Comparison of ENCODE assay signal across 1 cellular context in genomic region chr4:127604949-127605709, GRCh38.
TF ChIP-seq lines count a peak whose summit lies in the region.

No MANE protein-coding gene starts in this region.

TF ChIP-seq in K562, 482 proteins besides CTCF, POLR2A, EP300 and RAD21 (continued from another document):
- TF ChIP-seq, protein P1, sequence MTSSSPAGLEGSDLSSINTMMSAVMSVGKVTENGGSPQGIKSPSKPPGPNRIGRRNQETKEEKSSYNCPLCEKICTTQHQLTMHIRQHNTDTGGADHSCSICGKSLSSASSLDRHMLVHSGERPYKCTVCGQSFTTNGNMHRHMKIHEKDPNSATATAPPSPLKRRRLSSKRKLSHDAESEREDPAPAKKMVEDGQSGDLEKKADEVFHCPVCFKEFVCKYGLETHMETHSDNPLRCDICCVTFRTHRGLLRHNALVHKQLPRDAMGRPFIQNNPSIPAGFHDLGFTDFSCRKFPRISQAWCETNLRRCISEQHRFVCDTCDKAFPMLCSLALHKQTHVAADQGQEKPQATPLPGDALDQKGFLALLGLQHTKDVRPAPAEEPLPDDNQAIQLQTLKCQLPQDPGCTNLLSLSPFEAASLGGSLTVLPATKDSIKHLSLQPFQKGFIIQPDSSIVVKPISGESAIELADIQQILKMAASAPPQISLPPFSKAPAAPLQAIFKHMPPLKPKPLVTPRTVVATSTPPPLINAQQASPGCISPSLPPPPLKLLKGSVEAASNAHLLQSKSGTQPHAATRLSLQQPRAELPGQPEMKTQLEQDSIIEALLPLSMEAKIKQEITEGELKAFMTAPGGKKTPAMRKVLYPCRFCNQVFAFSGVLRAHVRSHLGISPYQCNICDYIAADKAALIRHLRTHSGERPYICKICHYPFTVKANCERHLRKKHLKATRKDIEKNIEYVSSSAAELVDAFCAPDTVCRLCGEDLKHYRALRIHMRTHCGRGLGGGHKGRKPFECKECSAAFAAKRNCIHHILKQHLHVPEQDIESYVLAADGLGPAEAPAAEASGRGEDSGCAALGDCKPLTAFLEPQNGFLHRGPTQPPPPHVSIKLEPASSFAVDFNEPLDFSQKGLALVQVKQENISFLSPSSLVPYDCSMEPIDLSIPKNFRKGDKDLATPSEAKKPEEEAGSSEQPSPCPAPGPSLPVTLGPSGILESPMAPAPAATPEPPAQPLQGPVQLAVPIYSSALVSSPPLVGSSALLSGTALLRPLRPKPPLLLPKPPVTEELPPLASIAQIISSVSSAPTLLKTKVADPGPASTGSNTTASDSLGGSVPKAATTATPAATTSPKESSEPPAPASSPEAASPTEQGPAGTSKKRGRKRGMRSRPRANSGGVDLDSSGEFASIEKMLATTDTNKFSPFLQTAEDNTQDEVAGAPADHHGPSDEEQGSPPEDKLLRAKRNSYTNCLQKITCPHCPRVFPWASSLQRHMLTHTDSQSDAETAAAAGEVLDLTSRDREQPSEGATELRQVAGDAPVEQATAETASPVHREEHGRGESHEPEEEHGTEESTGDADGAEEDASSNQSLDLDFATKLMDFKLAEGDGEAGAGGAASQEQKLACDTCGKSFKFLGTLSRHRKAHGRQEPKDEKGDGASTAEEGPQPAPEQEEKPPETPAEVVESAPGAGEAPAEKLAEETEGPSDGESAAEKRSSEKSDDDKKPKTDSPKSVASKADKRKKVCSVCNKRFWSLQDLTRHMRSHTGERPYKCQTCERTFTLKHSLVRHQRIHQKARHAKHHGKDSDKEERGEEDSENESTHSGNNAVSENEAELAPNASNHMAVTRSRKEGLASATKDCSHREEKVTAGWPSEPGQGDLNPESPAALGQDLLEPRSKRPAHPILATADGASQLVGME (CRISPR knock-in tag; IDR thresholded peaks at IDR 0.05): no peak
- TF ChIP-seq ZNF551 (CRISPR knock-in tag; IDR thresholded peaks at IDR 0.05) (no peak), SPI1 (IDR thresholded peaks at IDR 0.05; ENCODE audit: borderline replicate concordance, low read depth, low read length) (no peak), GTF2E2 (tag; IDR thresholded peaks at IDR 0.05) (no peak), TCF7 (IDR thresholded peaks at IDR 0.05; ENCODE audit: borderline replicate concordance) (no peak), RAD51 (IDR thresholded peaks at IDR 0.05; ENCODE audit: borderline replicate concordance, low read depth) (no peak), COPS2 (conservative IDR thresholded peaks at IDR 0.05) (no peak), SMAD1 (IDR thresholded peaks at IDR 0.05; ENCODE audit: low read depth, low read length, partially characterized antibody) (no peak), PBX2 (CRISPR knock-in tag; IDR thresholded peaks at IDR 0.05; ENCODE audit: low read depth) (no peak), PBX2 (tag; conservative IDR thresholded peaks at IDR 0.05; ENCODE audit: low read depth) (no peak), TSC22D4 (tag; IDR thresholded peaks at IDR 0.05) (no peak), PURB (CRISPR knock-in tag; IDR thresholded peaks at IDR 0.05; ENCODE audit: low read depth) (no peak), TFAP4 (CRISPR knock-in tag; IDR thresholded peaks at IDR 0.05; ENCODE audit: borderline replicate concordance) (no peak), NFIX (CRISPR knock-in tag; IDR thresholded peaks at IDR 0.05; ENCODE audit: low read depth) (no peak), ZNF263 (CRISPR knock-in tag; IDR thresholded peaks at IDR 0.05; ENCODE audit: borderline replicate concordance) (no peak), ZBTB26 (CRISPR knock-in tag; IDR thresholded peaks at IDR 0.05) (no peak), ZNF143 (CRISPR knock-in tag; IDR thresholded peaks at IDR 0.05) (no peak), ARID3A (IDR thresholded peaks at IDR 0.05; ENCODE audit: borderline replicate concordance, low read depth, low read length) (0 out of 2 replicates have a peak, but pooled peaks have one; percentile 31), C11orf30 (IDR thresholded peaks at IDR 0.05; ENCODE audit: low read depth) (peak; percentile 68), SMC3 (conservative IDR thresholded peaks at IDR 0.05; ENCODE audit: insufficient read depth, low read depth, low read length) (0 out of 2 replicates have a peak, but pooled peaks have one; percentile 35), TEAD1 (CRISPR knock-in tag; IDR thresholded peaks at IDR 0.05) (no peak), NCOA2 (IDR thresholded peaks at IDR 0.05; ENCODE audit: partially characterized antibody in 2 of 2) (no peak), MTA1 (IDR thresholded peaks at IDR 0.05; ENCODE audit: borderline replicate concordance) (no peak), DMBX1 (CRISPR knock-in tag; IDR thresholded peaks at IDR 0.05; ENCODE audit: borderline replicate concordance) (no peak), ZKSCAN8 (CRISPR knock-in tag; IDR thresholded peaks at IDR 0.05) (no peak), CEBPB (tag; IDR thresholded peaks at IDR 0.05) (peak; percentile 90), CEBPG (CRISPR knock-in tag; IDR thresholded peaks at IDR 0.05) (no peak), CEBPG (tag; conservative IDR thresholded peaks at IDR 0.05 in 1 of 2, IDR thresholded peaks at IDR 0.05 in 1 of 2) (peak; percentile 64 to 86), U2AF1 (optimal IDR thresholded peaks at IDR 0.05; ENCODE audit: low read depth, low read length) (no peak), ZNF75A (CRISPR knock-in tag; IDR thresholded peaks at IDR 0.05) (no peak), CHD2 (IDR thresholded peaks at IDR 0.05; ENCODE audit: low read depth, low read length) (no peak), OTX1 (CRISPR knock-in tag; IDR thresholded peaks at IDR 0.05) (no peak), CC2D1A (IDR thresholded peaks at IDR 0.05) (no peak), NCOR1 (IDR thresholded peaks at IDR 0.05) (no peak), ZNF316 (IDR thresholded peaks at IDR 0.05) (peak; percentile 70), THAP7 (CRISPR knock-in tag; IDR thresholded peaks at IDR 0.05) (no peak), ZNF696 (CRISPR knock-in tag; conservative IDR thresholded peaks at IDR 0.05) (no peak), ZC3H4 (CRISPR knock-in tag; IDR thresholded peaks at IDR 0.05; ENCODE audit: borderline replicate concordance) (no peak)
- TF ChIP-seq, protein P2, sequence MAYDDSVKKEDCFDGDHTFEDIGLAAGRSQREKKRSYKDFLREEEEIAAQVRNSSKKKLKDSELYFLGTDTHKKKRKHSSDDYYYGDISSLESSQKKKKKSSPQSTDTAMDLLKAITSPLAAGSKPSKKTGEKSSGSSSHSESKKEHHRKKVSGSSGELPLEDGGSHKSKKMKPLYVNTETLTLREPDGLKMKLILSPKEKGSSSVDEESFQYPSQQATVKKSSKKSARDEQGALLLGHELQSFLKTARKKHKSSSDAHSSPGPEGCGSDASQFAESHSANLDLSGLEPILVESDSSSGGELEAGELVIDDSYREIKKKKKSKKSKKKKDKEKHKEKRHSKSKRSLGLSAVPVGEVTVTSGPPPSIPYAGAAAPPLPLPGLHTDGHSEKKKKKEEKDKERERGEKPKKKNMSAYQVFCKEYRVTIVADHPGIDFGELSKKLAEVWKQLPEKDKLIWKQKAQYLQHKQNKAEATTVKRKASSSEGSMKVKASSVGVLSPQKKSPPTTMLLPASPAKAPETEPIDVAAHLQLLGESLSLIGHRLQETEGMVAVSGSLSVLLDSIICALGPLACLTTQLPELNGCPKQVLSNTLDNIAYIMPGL (CRISPR knock-in tag; IDR thresholded peaks at IDR 0.05): no peak
- TF ChIP-seq, protein P3, sequence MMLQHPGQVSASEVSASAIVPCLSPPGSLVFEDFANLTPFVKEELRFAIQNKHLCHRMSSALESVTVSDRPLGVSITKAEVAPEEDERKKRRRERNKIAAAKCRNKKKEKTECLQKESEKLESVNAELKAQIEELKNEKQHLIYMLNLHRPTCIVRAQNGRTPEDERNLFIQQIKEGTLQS (IDR thresholded peaks at IDR 0.05): no peak
- TF ChIP-seq, protein P3 (CRISPR knock-in tag; conservative IDR thresholded peaks at IDR 0.05): no peak
- TF ChIP-seq, protein P4, sequence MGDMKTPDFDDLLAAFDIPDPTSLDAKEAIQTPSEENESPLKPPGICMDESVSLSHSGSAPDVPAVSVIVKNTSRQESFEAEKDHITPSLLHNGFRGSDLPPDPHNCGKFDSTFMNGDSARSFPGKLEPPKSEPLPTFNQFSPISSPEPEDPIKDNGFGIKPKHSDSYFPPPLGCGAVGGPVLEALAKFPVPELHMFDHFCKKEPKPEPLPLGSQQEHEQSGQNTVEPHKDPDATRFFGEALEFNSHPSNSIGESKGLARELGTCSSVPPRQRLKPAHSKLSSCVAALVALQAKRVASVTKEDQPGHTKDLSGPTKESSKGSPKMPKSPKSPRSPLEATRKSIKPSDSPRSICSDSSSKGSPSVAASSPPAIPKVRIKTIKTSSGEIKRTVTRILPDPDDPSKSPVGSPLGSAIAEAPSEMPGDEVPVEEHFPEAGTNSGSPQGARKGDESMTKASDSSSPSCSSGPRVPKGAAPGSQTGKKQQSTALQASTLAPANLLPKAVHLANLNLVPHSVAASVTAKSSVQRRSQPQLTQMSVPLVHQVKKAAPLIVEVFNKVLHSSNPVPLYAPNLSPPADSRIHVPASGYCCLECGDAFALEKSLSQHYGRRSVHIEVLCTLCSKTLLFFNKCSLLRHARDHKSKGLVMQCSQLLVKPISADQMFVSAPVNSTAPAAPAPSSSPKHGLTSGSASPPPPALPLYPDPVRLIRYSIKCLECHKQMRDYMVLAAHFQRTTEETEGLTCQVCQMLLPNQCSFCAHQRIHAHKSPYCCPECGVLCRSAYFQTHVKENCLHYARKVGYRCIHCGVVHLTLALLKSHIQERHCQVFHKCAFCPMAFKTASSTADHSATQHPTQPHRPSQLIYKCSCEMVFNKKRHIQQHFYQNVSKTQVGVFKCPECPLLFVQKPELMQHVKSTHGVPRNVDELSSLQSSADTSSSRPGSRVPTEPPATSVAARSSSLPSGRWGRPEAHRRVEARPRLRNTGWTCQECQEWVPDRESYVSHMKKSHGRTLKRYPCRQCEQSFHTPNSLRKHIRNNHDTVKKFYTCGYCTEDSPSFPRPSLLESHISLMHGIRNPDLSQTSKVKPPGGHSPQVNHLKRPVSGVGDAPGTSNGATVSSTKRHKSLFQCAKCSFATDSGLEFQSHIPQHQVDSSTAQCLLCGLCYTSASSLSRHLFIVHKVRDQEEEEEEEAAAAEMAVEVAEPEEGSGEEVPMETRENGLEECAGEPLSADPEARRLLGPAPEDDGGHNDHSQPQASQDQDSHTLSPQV (IDR thresholded peaks at IDR 0.05): no peak
